Comparison of ENCODE assay signal across 21 cellular contexts in genomic region chr3:168981396-168981795, GRCh38.
"Had no signal": no experiment of that assay in that cellular context is flagged by ENCODE, and none has a peak within 500 bp of the region (broad histone marks: within the 10 kb centered on the region; RNA-seq: fewer than 3 reads in every experiment).

No MANE protein-coding gene starts in this region.

- DNase-seq: activated B cell treated with CpG ODN at 0.5 μM for 24 hours; activated CD4-positive, alpha-beta memory T cell treated with anti-CD3 and anti-CD28 coated beads for 36 hours; activated CD4-positive, alpha-beta T cell treated with anti-CD3 and anti-CD28 coated beads for 4 hours; activated T-cell treated with anti-CD3 and anti-CD28 coated beads for 4 hours; amniotic stem cell; caudate nucleus; dorsolateral prefrontal cortex; endodermal cell; erythroblast; immature natural killer cell; left cardiac atrium; mesendoderm; posterior cingulate gyrus; sigmoid colon; spleen; stimulated activated CD4-positive, alpha-beta T cell treated with anti-CD3 and anti-CD28 coated beads, Interleukin-4, amount 100 ng/mL, for 4 hours; T-cell; thyroid gland had no signal

- H3K27ac ChIP-seq: dorsolateral prefrontal cortex, neutrophil, sigmoid colon, spleen, thyroid gland had no signal

- ATAC-seq: left cardiac atrium; natural killer cell treated with Interleukin-12 subunit alpha and Interleukin-12 subunit beta and Interleukin-15 and Interleukin-18, amount 100 ng/mL, for 72 hours; stimulated activated memory B cell treated with anti-CD40 and anti-IgM and Interleukin-4, amounts not matched to agents 10 μg/mL and 1 μg/mL and 100 μg/mL, for 72 hours; T-cell had no signal

- H3K36me3 ChIP-seq: neutrophil, sigmoid colon, spleen, thyroid gland had no signal

- H3K4me3 ChIP-seq: dorsolateral prefrontal cortex, sigmoid colon, spleen, thyroid gland had no signal

- H3K4me1 ChIP-seq: spleen had no signal

- H3K9me3 ChIP-seq: neutrophil, sigmoid colon, spleen, thyroid gland had no signal

- H3K27me3 ChIP-seq: neutrophil, sigmoid colon, spleen, thyroid gland had no signal
